In genomic region chr3:130137685-130138084, GRCh38 we compare ENCODE assay signal across 12 cellular contexts. TPM values are rescaled to one million over a fixed set of nuclear protein-coding genes. Genes with fewer than 3 reads are reported as not detected.
"Had no signal": no experiment of that assay in that cellular context is flagged by ENCODE, and none has a peak within 500 bp of the region (broad histone marks: within the 10 kb centered on the region; RNA-seq: fewer than 3 reads in every experiment).

No MANE protein-coding gene starts in this region.

RNA-seq across cellular contexts. Expression of gene ALG1L2, which starts 56.1 kb away (rescaled TPM):
- total RNA-seq: kidney epithelial cell, left ventricle myocardium inferior, left ventricle myocardium superior, liver, lower leg skin, lung microvascular endothelial cell, mononuclear cell, myocyte had no signal
- polyA plus RNA-seq: keratinocyte; liver; lung; mammary epithelial cell; naive thymus-derived CD4-positive, alpha-beta T cell had no signal
